ENCODE assay signal across 8 cellular contexts in the genomic region with DNA sequence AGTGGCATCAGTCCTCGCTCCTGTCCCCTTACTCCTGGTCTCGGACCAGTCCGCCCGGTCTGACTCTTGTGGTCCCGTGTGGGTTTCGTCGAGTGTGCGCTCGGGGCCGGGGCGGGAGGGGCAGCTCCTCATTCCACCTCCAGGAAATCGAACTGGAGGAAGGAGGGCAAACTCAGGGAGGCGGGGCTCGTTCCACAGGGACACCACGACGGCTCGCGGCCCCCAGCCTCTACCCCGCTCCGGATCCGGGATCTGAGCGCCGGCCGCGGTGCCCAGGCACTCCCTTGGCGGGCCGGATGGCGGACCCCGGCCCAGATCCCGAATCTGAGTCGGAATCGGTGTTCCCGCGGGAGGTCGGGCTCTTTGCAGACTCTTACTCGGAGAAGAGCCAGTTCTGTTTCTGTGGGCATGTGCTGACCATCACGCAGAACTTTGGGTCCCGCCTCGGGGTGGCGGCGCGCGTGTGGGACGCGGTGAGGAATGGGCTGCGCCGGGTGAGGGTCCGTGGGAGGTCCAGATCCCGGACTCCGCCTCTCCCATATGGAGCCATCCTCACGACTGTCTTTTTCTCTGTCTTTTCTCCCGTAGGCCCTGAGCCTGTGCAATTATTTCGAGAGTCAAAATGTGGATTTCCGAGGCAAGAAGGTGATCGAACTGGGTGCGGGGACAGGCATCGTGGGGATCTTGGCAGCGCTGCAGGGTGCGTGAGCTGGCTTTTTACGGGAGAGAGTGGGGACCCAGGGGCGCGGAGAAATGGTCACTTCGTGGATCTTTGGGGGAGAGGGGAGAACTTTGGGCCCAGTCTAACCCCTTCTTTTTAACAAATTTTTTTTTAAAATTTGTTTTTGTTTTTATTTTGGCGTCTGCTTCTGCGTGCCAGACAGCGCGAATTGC. TPM values are rescaled to one million over a fixed set of nuclear protein-coding genes. Genes with fewer than 3 reads are reported as not detected.
DNase-seq lines count a peak whose midpoint lies in the region; ATAC-seq and TF ChIP-seq lines count a peak whose summit lies in the region.

A gene (plus strand): TSS at position 186 of the 894 bp plus-strand sequence. CDS start 111 bp downstream, at position 297.

- no peaks in the 10 kb centered on the region for H3K27me3 ChIP-seq in CD4-positive, alpha-beta memory T cell (ENCODE audit: insufficient read depth, low read length)
- no peaks in the 10 kb centered on the region for H3K27me3 ChIP-seq in lung (ENCODE audit: control insufficient read depth, insufficient read depth)

- H3K27ac Mint-ChIP-seq in CD4-positive, alpha-beta memory T cell = peak within 1 kb of the TSS; percentile 94 to 99 (median 98)
- peak within 1 kb of the TSS; percentile 97 for H3K27ac Mint-ChIP-seq in T-helper 17 cell

- no peak for DNase-seq in CD4-positive, alpha-beta memory T cell
- DNase-seq in HS-5 (ENCODE audit: low read depth) = peak; percentile 48
- peak in 1 of 3 donors; percentile 30 for DNase-seq in T-helper 17 cell
- peak; percentile 22 for DNase-seq in effector CD4-positive, alpha-beta T cell
- DNase-seq in lung (ENCODE audit: low spot score) = no peak
- peak in 28 of 49 donors; percentile 34 to 73 (median 52) for DNase-seq in substantia nigra (lab: John Stamatoyannopoulos, UW)
- DNase-seq in stimulated activated CD8-positive, alpha-beta memory T cell treated with anti-CD3 and anti-CD28 coated beads, Interleukin-4, amount 100 ng/mL, for 48 hours = no peak

- H3K36me3 ChIP-seq in CD4-positive, alpha-beta memory T cell (ENCODE audit: insufficient read depth, low read length) = no peaks in the 10 kb centered on the region
- H3K36me3 ChIP-seq in lung (ENCODE audit: control insufficient read depth in 2 of 2, insufficient read depth in 2 of 2, low read length in 2 of 2) = peaks cover 3 to 9% of the 10 kb centered on the region in 2 donors

- peaks cover 0 to 2% (median 0%) of the 10 kb centered on the region in 8 donors for H3K9me3 Mint-ChIP-seq in CD4-positive, alpha-beta memory T cell

- peaks cover 0 to 2% of the 10 kb centered on the region in 2 donors for H3K27me3 Mint-ChIP-seq in CD4-positive, alpha-beta memory T cell
- H3K27me3 Mint-ChIP-seq in T-helper 17 cell = no peaks in the 10 kb centered on the region

- peaks cover 20 to 25% of the 10 kb centered on the region in 2 donors for H3K36me3 Mint-ChIP-seq in CD4-positive, alpha-beta memory T cell
- peaks cover 10% of the 10 kb centered on the region for H3K36me3 Mint-ChIP-seq in T-helper 17 cell (ENCODE audit: low read depth)

- POLR2A ChIA-PET in CD4-positive, alpha-beta memory T cell (lab: Charles Lee; ENCODE audit: partially characterized antibody) = interaction anchor here (0.6 to 1.8 kb wide), 11 partner anchors 10 to 1147 kb away, joined by 3 to 53 read pairs (median 4); a partner anchor contains a TSS

- CTCF ChIA-PET in CD4-positive, alpha-beta memory T cell (lab: Charles Lee; ENCODE audit: partially characterized antibody) = interaction anchor here (0.8 to 3.9 kb wide), 5 partner anchors 10 to 314 kb away, joined by 3 to 38 read pairs (median 6); a partner anchor contains a TSS

- peaks cover 26% of the 10 kb centered on the region for H3K4me1 ChIP-seq in CD4-positive, alpha-beta memory T cell (ENCODE audit: insufficient read depth, low read length)
- H3K4me1 ChIP-seq in lung (ENCODE audit: control insufficient read depth in 2 of 2, insufficient read depth in 2 of 2, low read length in 2 of 2) = peaks cover 3 to 5% of the 10 kb centered on the region in 2 donors

- peaks cover 14 to 38% (median 23%) of the 10 kb centered on the region in 4 donors for H3K4me1 Mint-ChIP-seq in CD4-positive, alpha-beta memory T cell
- H3K4me1 Mint-ChIP-seq in T-helper 17 cell = peaks cover 32% of the 10 kb centered on the region

- H3K27ac ChIP-seq in CD4-positive, alpha-beta memory T cell (ENCODE audit: low read depth, low read length) = peak within 1 kb of the TSS; percentile 84
- H3K27ac ChIP-seq in lung (ENCODE audit: low read depth in 1 of 2, low read length in 1 of 2) (peak within 1 kb of the TSS; percentile 84 to 91), substantia nigra (ENCODE audit: low read depth, low read length, poor library complexity, severe bottlenecking) (peak within 1 kb of the TSS; percentile 71)

- 2 to 3% methylated on average over 65 to 67 of the region's 67 CpGs for WGBS in lung, 2 donors

- peak within 1 kb of the TSS; percentile 98 to 99 for H3K4me3 ChIP-seq in CD4-positive, alpha-beta memory T cell (ENCODE audit: low read length in 2 of 2)
- H3K4me3 ChIP-seq in lung = peak within 1 kb of the TSS; percentile 83

- no peaks in the 10 kb centered on the region for H3K9me3 ChIP-seq in CD4-positive, alpha-beta memory T cell (ENCODE audit: control insufficient read depth in 1 of 2, low read length in 2 of 2)
- H3K9me3 ChIP-seq in T-helper 17 cell (ENCODE audit: control insufficient read depth, low read length, poor library complexity, severe bottlenecking) = no peaks in the 10 kb centered on the region
- H3K9me3 ChIP-seq in lung (ENCODE audit: control insufficient read depth in 2 of 2, insufficient read depth in 1 of 2, low read length in 1 of 2) = no peaks in the 10 kb centered on the region

- TF ChIP-seq CTCF in lung (IDR thresholded peaks at IDR 0.05; ENCODE audit: control extremely low read depth, extremely low read depth) = no peak

- peak within 1 kb of the TSS; percentile 95 to 100 (median 96) for H3K4me3 Mint-ChIP-seq in CD4-positive, alpha-beta memory T cell
- H3K4me3 Mint-ChIP-seq in T-helper 17 cell = peak within 1 kb of the TSS; percentile 99

- ATAC-seq in GM19452 (IDR thresholded peaks at IDR 0.05; ENCODE audit: unreplicated experiment) (peak; percentile 32), T-helper 17 cell (no peak), lung (ENCODE audit: insufficient read depth, low FRiP score) (peak; percentile 62)

- intact Hi-C loops in CD4-positive, alpha-beta memory T cell (cut with micrococcal nuclease) = loop anchor here (1.0 kb wide), 2 partner anchors 10 to 20 kb away; a partner anchor contains a TSS

RNA-seq across cellular contexts. Expression of the gene that starts here (rescaled TPM):
- 1 to 10 TPM; 3.1 to 4.9 TPM for total RNA-seq in CD4-positive, alpha-beta memory T cell
- 10 to 100 TPM in 1 of 2 donors, 1 to 10 TPM in 1; 5.3 to 12.4 TPM for polyA plus RNA-seq in CD4-positive, alpha-beta memory T cell
- 1 to 10 TPM; 4.0 to 6.6 TPM for total RNA-seq in T-helper 17 cell
- 10 to 100 TPM in 1 of 2 donors, 1 to 10 TPM in 1; 7.6 to 11.5 TPM for total RNA-seq in lung
- polyA plus RNA-seq in lung = 1 to 10 TPM; 3.6 to 4.2 TPM

Comparison
In these comparisons a context has a peak if more than half of its experiments do, and no peak if none do; other contexts are left out.
1. DNase-seq: peak in HS-5 (single experiment), effector CD4-positive, alpha-beta T cell (single experiment) and substantia nigra (28 of 49); none in CD4-positive, alpha-beta memory T cell (0 of 5), lung (single experiment) and stimulated activated CD8-positive, alpha-beta memory T cell treated with anti-CD3 and anti-CD28 coated beads, Interleukin-4, amount 100 ng/mL, for 48 hours (single experiment).
2. Peak in every context shown above with its lines, with median percentiles within 50 percentile points of each other: H3K27ac ChIP-seq.